ENCODE assay signal across 1 cellular context in genomic region chr12:6318440-6318879, GRCh38.
TF ChIP-seq lines count a peak whose summit lies in the region.

No MANE protein-coding gene starts in this region.

TF ChIP-seq in H1, 55 proteins besides CTCF, POLR2A, EP300 and RAD21:
- no peak for TF ChIP-seq EGR1 (IDR thresholded peaks at IDR 0.05; ENCODE audit: borderline replicate concordance, low read depth, low read length)
- no peak for TF ChIP-seq NANOG (IDR thresholded peaks at IDR 0.05; ENCODE audit: insufficient read depth, low read depth, low read length, poor library complexity, severe bottlenecking)
- no peak for TF ChIP-seq TAF1 (IDR thresholded peaks at IDR 0.05; ENCODE audit: low read depth, low read length)
- no peak for TF ChIP-seq YY1 (IDR thresholded peaks at IDR 0.05; ENCODE audit: low read depth, low read length)
- TF ChIP-seq PHF8 (conservative IDR thresholded peaks at IDR 0.05; ENCODE audit: low read depth, low read length), result no peak
- no peak for TF ChIP-seq BRCA1 (IDR thresholded peaks at IDR 0.05; ENCODE audit: low read depth, low read length)
